In the genomic region with DNA sequence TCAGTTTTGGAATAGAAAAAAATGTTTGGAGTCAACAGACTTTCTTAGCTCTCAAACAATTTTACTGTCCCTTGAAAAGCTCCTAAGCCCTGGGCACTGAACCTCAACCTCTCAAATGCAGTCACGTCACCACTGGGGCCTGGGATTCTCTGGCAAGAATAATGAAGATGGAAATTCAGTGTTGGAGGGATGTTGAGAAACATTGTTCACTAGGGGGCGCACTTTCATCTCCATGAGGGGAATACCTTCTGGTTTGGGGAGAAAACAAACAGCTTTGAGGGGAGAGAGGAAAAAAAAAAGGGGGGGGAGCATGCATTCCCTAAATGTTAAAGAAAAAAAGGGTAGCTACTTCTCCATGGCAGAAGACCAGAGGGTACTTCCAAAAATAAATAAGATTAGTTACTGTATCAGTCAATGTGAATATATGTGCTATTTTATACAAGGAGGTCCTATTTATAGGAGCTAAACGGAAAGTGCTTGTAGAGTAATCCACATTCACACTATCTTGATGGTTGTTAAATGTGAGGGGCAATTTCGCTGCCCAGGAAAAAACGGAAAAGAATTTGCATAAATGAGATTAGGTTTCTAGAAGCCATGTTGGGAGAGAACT, we compare ENCODE assay signal across 10 cellular contexts. TPM values are rescaled to one million over a fixed set of nuclear protein-coding genes. Genes with fewer than 3 reads are reported as not detected.
DNase-seq lines count a peak whose midpoint lies in the region; ATAC-seq and TF ChIP-seq lines count a peak whose summit lies in the region.
"Had no signal": no experiment of that assay in that cellular context is flagged by ENCODE, and none has a peak within 500 bp of the region (broad histone marks: within the 10 kb centered on the region; RNA-seq: fewer than 3 reads in every experiment).

No MANE protein-coding gene starts in this region.

- DNase-seq in COR-L47 (lab: John Stamatoyannopoulos, UW) (peak; percentile 79), NCI-H524 (lab: John Stamatoyannopoulos, UW) (peak; percentile 90 to 93), endodermal cell (peak; percentile 90), mucosa of descending colon (peak in 1 of 3 donors; percentile 88), superior temporal gyrus (ENCODE audit: extremely low spot score) (peak; percentile 88)
- peak; percentile 12 to 63 for DNase-seq in activated CD4-positive, alpha-beta T cell treated with anti-CD3 and anti-CD28 coated beads, Interleukin-2, amount 50 U/mL, for 24 hours (ENCODE audit: low read depth in 1 of 2, low spot score in 1 of 2)

- no peak overlapping the region for H3K4me3 ChIP-seq in endodermal cell (ENCODE audit: low read length)
- H3K4me3 ChIP-seq in mucosa of descending colon: no peak overlapping the region

- TF ChIP-seq CTCF in endodermal cell (conservative IDR thresholded peaks at IDR 0.05): peak; percentile 88
- TF ChIP-seq CTCF in mucosa of descending colon (IDR thresholded peaks at IDR 0.05): peak; percentile 50

- no peak overlapping the region for H3K9ac ChIP-seq in endodermal cell (ENCODE audit: extremely low read depth, low read length, poor library complexity, severe bottlenecking)

- ATAC-seq in HG02884 (IDR thresholded peaks at IDR 0.05; ENCODE audit: unreplicated experiment) (peak; percentile 47), mucosa of descending colon (peak; percentile 52), HG03520 (IDR thresholded peaks at IDR 0.05; ENCODE audit: unreplicated experiment) (no peak)

- H3K27me3 ChIP-seq in endodermal cell (ENCODE audit: control insufficient read depth, insufficient read depth, low read length, poor library complexity, severe bottlenecking): no peaks in the 10 kb centered on the region

- H3K9me3 Mint-ChIP-seq in endodermal cell: peaks cover 3% of the 10 kb centered on the region
- H3K9me3 Mint-ChIP-seq: T-helper 1 cell treated with Interleukin-12 subunit alpha and Interleukin-12 subunit beta and Interleukin-4 antibody, amounts not matched to agents 30 μg/mL and 1 μg/mL, for 36 hours had no signal

- H3K27ac ChIP-seq in endodermal cell (ENCODE audit: low read depth, low read length): no peak overlapping the region

- no peaks in the 10 kb centered on the region for H3K36me3 Mint-ChIP-seq in endodermal cell (ENCODE audit: low read depth)

- no peak overlapping the region for H3K4me3 Mint-ChIP-seq in endodermal cell
- H3K4me3 Mint-ChIP-seq: T-helper 1 cell treated with Interleukin-12 subunit alpha and Interleukin-12 subunit beta and Interleukin-4 antibody, amounts not matched to agents 30 μg/mL and 1 μg/mL, for 36 hours had no signal

- H3K4me1 ChIP-seq in endodermal cell (ENCODE audit: control insufficient read depth, insufficient read depth, low read length): peaks cover 9% of the 10 kb centered on the region
- peaks cover 18% of the 10 kb centered on the region for H3K4me1 ChIP-seq in mucosa of descending colon (ENCODE audit: low read depth)

- peaks cover 31% of the 10 kb centered on the region for H3K4me1 Mint-ChIP-seq in endodermal cell

- H3K27ac Mint-ChIP-seq in endodermal cell: peak overlapping the region; percentile 62
- H3K27ac Mint-ChIP-seq: T-helper 1 cell treated with Interleukin-12 subunit alpha and Interleukin-12 subunit beta and Interleukin-4 antibody, amounts not matched to agents 30 μg/mL and 1 μg/mL, for 36 hours had no signal

- H3K36me3 ChIP-seq in endodermal cell (ENCODE audit: control insufficient read depth, insufficient read depth, low read length): no peaks in the 10 kb centered on the region
- no peaks in the 10 kb centered on the region for H3K36me3 ChIP-seq in mucosa of descending colon (ENCODE audit: low read depth)

- intact Hi-C loops in mucosa of descending colon (cut with DNase I, micrococcal nuclease): no loop called here

- 19 to 41% methylated on average over 3 to 5 of the region's 5 CpGs for WGBS in endodermal cell (ENCODE audit: insufficient coverage in 1 of 2, insufficient read length in 1 of 2), 2 experiments

- no peaks in the 10 kb centered on the region for H3K27me3 Mint-ChIP-seq in endodermal cell (ENCODE audit: insufficient read depth)

- H3K9me3 ChIP-seq in endodermal cell (ENCODE audit: control insufficient read depth, low read length): peaks cover 8% of the 10 kb centered on the region
- H3K9me3 ChIP-seq in mucosa of descending colon: no peaks in the 10 kb centered on the region

RNA-seq across cellular contexts. Expression of a gene that starts 5.8 kb away (rescaled TPM):
- not detected for total RNA-seq in endodermal cell
- polyA plus RNA-seq in endodermal cell (2013, experiment 1 of 2): not detected
- not detected for polyA plus RNA-seq in endodermal cell (2013, experiment 2 of 2)
- not detected for total RNA-seq in mucosa of descending colon
- total RNA-seq: urinary bladder had no signal
- polyA plus RNA-seq: urinary bladder had no signal

RNA-seq across cellular contexts. Expression of a gene that starts 34.6 kb away (rescaled TPM):
- total RNA-seq in endodermal cell (10 to 100 TPM; 11.0 to 12.9 TPM), mucosa of descending colon (10 to 100 TPM in 2 of 3 donors, 1 to 10 TPM in 1; 8.3 to 15.1 (median 10.8) TPM)
- 10.8 TPM for polyA plus RNA-seq in endodermal cell (2013, experiment 1 of 2)
- 9.4 TPM for polyA plus RNA-seq in endodermal cell (2013, experiment 2 of 2)
